23 cellular contexts compared by ENCODE assay signal in the genomic region with DNA sequence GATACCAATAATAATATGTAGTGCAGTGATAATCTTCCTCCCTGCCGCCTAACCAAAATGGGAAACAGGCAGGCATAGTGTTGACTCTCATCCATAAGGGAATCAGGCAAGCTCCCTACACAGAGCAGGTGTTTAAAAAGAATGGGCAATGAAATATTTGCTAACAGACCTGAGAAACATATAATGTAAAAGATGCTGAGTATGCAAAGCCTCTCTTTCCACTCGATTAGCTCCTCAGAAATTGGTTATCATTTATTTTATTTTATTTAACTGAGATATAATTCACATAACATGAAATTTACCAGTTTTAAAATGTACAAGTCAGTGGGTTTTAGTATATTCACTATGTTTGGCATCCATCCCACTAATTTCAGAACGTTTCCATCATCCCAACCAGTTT.
"Had no signal": no experiment of that assay in that cellular context is flagged by ENCODE, and none has a peak within 500 bp of the region (broad histone marks: within the 10 kb centered on the region; RNA-seq: fewer than 3 reads in every experiment).

No MANE protein-coding gene starts in this region.

- H3K9me2 ChIP-seq: SK-N-SH had no signal

- ATAC-seq: T-cell had no signal

- FAIRE-seq: RCC 7860 had no signal

- H3K9ac ChIP-seq: KMS-11, SK-N-SH had no signal

- DNase-seq: Kasumi-1, MV-4-11, NCI-H1048, NCI-H1105, NCI-H1417 treated with DMSO at 0.1 percent for 48 hours, NCI-H146, NCI-H1694 treated with DMSO at 0.1 percent for 48 hours, NCI-H1930, NCI-H2081, NCI-H2107, NCI-H226, NCI-H446, NCI-H510A, NCI-H524 treated with DMSO at 0.1 percent for 48 hours, NCI-H69, NCI-H774, RPMI8226, SHP77, SK-N-SH, SW 1271, T-cell had no signal

- H3K4me2 ChIP-seq: KMS-11, SK-N-SH had no signal

- H3K9me3 ChIP-seq: SK-N-SH had no signal

- H3K27ac ChIP-seq: KMS-11 had no signal
